In the genomic region with DNA sequence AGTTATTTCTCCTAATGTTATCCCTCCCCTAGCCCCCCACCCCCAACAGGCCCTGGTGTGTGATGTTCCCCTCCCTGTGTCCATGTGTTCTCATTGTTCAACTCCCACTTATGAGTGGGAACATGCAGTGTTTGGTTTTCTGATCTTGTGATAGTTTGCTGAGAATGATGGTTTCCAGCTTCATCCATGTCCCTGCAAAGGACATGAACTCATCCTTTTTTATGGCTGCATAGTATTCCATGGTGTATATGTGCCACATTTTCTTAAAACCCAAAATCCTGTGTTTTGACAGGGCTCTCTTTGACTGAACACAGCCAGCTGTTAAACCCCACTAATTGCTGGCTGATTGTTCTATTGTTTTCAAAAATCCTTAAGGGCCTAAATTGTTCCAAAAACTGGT, we compare ENCODE assay signal across 3 cellular contexts. TPM values are rescaled to one million over a fixed set of nuclear protein-coding genes. Genes with fewer than 3 reads are reported as not detected.
"Had no signal": no experiment of that assay in that cellular context is flagged by ENCODE, and none has a peak within 500 bp of the region (broad histone marks: within the 10 kb centered on the region; RNA-seq: fewer than 3 reads in every experiment).

No MANE protein-coding gene starts in this region.

RNA-seq across cellular contexts. Expression of gene NHSL2, which starts 53.5 kb away (rescaled TPM):
- total RNA-seq: OCI-LY7, PC-9, SK-MEL-5 had no signal
